Comparison of ENCODE assay signal across 10 cellular contexts in genomic region chr5:135140805-135141204, GRCh38.
DNase-seq lines count a peak whose midpoint lies in the region; TF ChIP-seq lines count a peak whose summit lies in the region.
"Had no signal": no experiment of that assay in that cellular context is flagged by ENCODE, and none has a peak within 500 bp of the region (broad histone marks: within the 10 kb centered on the region; RNA-seq: fewer than 3 reads in every experiment).

No MANE protein-coding gene starts in this region.

- H3K4me3 ChIP-seq in right atrium auricular region (no peak overlapping the region), transverse colon (no peak overlapping the region)
- H3K4me3 ChIP-seq: thoracic aorta had no signal

- DNase-seq in HK-2 (ENCODE audit: unreplicated experiment): peak; percentile 40
- peak; percentile 50 for DNase-seq in SKM-1 (lab: John Stamatoyannopoulos, UW; ENCODE audit: unreplicated experiment)
- DNase-seq in right atrium auricular region (ENCODE audit: low spot score): peak; percentile 63
- peak; percentile 31 for DNase-seq in transverse colon
- DNase-seq in NCI-H82 (lab: John Stamatoyannopoulos, UW): no peak
- no peak for DNase-seq in activated naive CD4-positive, alpha-beta T cell treated with anti-CD3 and anti-CD28 coated beads, Interleukin-2, amount 10 ng/mL, durations not matched to agents 7 days and 5 days
- DNase-seq in NCI-H1436 (lab: John Stamatoyannopoulos, UW): no peak
- no peak for DNase-seq in iPS-NIHi7 (ENCODE audit: extremely low spot score)
- DNase-seq: activated effector memory CD4-positive, alpha-beta T cell treated with Interleukin-2 at 50 U/mL for 16 hours had no signal

- no peak overlapping the region for H3K4me3 Mint-ChIP-seq in activated naive CD4-positive, alpha-beta T cell treated with anti-CD3 and anti-CD28 coated beads, Interleukin-2, amount 10 ng/mL, durations not matched to agents 7 days and 5 days

- no peak for TF ChIP-seq CTCF in right atrium auricular region (IDR thresholded peaks at IDR 0.05)
- no peak for TF ChIP-seq CTCF in transverse colon (IDR thresholded peaks at IDR 0.05)

- H3K36me3 Mint-ChIP-seq in activated naive CD4-positive, alpha-beta T cell treated with anti-CD3 and anti-CD28 coated beads, Interleukin-2, amount 10 ng/mL, durations not matched to agents 7 days and 5 days: no peaks in the 10 kb centered on the region

- TF ChIP-seq EP300 in transverse colon (IDR thresholded peaks at IDR 0.05; ENCODE audit: low read depth): no peak

- no peaks in the 10 kb centered on the region for H3K9me3 Mint-ChIP-seq in activated naive CD4-positive, alpha-beta T cell treated with anti-CD3 and anti-CD28 coated beads, Interleukin-2, amount 10 ng/mL, durations not matched to agents 7 days and 5 days

- CTCF ChIA-PET in activated naive CD4-positive, alpha-beta T cell treated with anti-CD3 and anti-CD28 coated beads, Interleukin-2, amount 10 ng/mL, durations not matched to agents 7 days and 5 days (lab: Charles Lee): no interaction called here

- TF ChIP-seq POLR2A in transverse colon (IDR thresholded peaks at IDR 0.05): no peak

- H3K27me3 ChIP-seq in right atrium auricular region: no peaks in the 10 kb centered on the region
- no peaks in the 10 kb centered on the region for H3K27me3 ChIP-seq in transverse colon

- intact Hi-C loops in transverse colon (cut with DNase I; ENCODE audit: low total_unique reads): no loop called here

- H3K27me3 Mint-ChIP-seq in activated naive CD4-positive, alpha-beta T cell treated with anti-CD3 and anti-CD28 coated beads, Interleukin-2, amount 10 ng/mL, durations not matched to agents 7 days and 5 days: peaks cover 12% of the 10 kb centered on the region

- no peaks in the 10 kb centered on the region for H3K9me3 ChIP-seq in right atrium auricular region
- H3K9me3 ChIP-seq in transverse colon: no peaks in the 10 kb centered on the region
- H3K9me3 ChIP-seq: thoracic aorta had no signal

- H3K27ac ChIP-seq in right atrium auricular region: no peak overlapping the region
- peak overlapping the region; percentile 66 to 72 (median 70) for H3K27ac ChIP-seq in transverse colon
- H3K27ac ChIP-seq: thoracic aorta had no signal

- H3K27ac Mint-ChIP-seq in activated naive CD4-positive, alpha-beta T cell treated with anti-CD3 and anti-CD28 coated beads, Interleukin-2, amount 10 ng/mL, durations not matched to agents 7 days and 5 days: no peak overlapping the region

- in situ Hi-C loops in transverse colon (cut with MboI; ENCODE audit: low pct_ligation_motif_present in 1 of 4, low pct_unique_long_range_greater_than_20kb in 1 of 4, low sequenced_read_pairs in 3 of 4): no loop called here

- WGBS in transverse colon (ENCODE audit: low coverage in 1 of 2), 2 donors: 32% methylated on average over 7 of the region's 7 CpGs; no CpG with 5 or more reads in 1 of the 2 donors

- H3K4me1 ChIP-seq in right atrium auricular region (no peaks in the 10 kb centered on the region), transverse colon (peaks cover 0 to 34% (median 21%) of the 10 kb centered on the region in 4 donors)

- H3K4me1 Mint-ChIP-seq in activated naive CD4-positive, alpha-beta T cell treated with anti-CD3 and anti-CD28 coated beads, Interleukin-2, amount 10 ng/mL, durations not matched to agents 7 days and 5 days: no peaks in the 10 kb centered on the region

- H3K36me3 ChIP-seq in right atrium auricular region: no peaks in the 10 kb centered on the region
- no peaks in the 10 kb centered on the region for H3K36me3 ChIP-seq in transverse colon
- H3K36me3 ChIP-seq: thoracic aorta had no signal

Comparison
In these comparisons a context has a peak if more than half of its experiments do, and no peak if none do; other contexts are left out.
1. DNase-seq: peak in HK-2 (single experiment), SKM-1 (single experiment), right atrium auricular region (single experiment) and transverse colon (single experiment); none in NCI-H82 (single experiment), activated naive CD4-positive, alpha-beta T cell treated with anti-CD3 and anti-CD28 coated beads, Interleukin-2, amount 10 ng/mL, durations not matched to agents 7 days and 5 days (single experiment), NCI-H1436 (single experiment) and iPS-NIHi7 (single experiment).
2. H3K27ac ChIP-seq: peak in transverse colon (4 of 4); none in right atrium auricular region (0 of 2).